Comparison of ENCODE assay signal across 21 cellular contexts in the genomic region with DNA sequence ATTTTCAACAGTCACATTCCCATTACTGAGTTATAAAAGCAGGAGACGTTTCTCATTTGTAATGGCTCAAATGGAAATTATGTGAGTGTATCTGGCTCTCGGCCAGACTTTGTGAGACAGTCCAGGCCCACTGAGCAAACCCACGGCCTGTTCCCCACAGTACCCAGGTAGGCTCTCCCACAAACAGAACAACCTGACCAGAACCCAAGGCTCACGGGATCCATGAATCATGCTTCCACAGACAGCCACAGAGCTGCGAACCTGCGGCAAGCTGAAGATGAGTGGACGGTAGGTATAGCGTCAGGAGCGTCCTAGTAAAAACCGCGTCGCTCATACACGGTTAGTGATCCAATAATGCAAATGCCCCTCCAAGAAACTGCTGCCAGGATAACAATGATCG. TPM values are rescaled to one million over a fixed set of nuclear protein-coding genes. Genes with fewer than 3 reads are reported as not detected.
"Had no signal": no experiment of that assay in that cellular context is flagged by ENCODE, and none has a peak within 500 bp of the region (broad histone marks: within the 10 kb centered on the region; RNA-seq: fewer than 3 reads in every experiment).

No MANE protein-coding gene starts in this region.

- H3K27me3 ChIP-seq: uterus had no signal

- H3K36me3 ChIP-seq: uterus had no signal

- H3K27ac ChIP-seq: coronary artery, epithelial cell of prostate, psoas muscle had no signal

- H3K27me3 Mint-ChIP-seq: activated CD4-positive, alpha-beta memory T cell treated with anti-CD3 and anti-CD28 coated beads for 36 hours; natural killer cell treated with Interleukin-12 subunit alpha and Interleukin-12 subunit beta and Interleukin-15 and Interleukin-18, amount 100 ng/mL, for 72 hours had no signal

- H3K9me3 Mint-ChIP-seq: activated CD4-positive, alpha-beta memory T cell treated with anti-CD3 and anti-CD28 coated beads for 36 hours; natural killer cell treated with Interleukin-12 subunit alpha and Interleukin-12 subunit beta and Interleukin-15 and Interleukin-18, amount 100 ng/mL, for 72 hours; T-helper 2 cell treated with Interferon-gamma antibody and Interleukin-4, amounts not matched to agents 5 μg/mL and 100 μg/mL, for 36 hours had no signal

- H3K4me3 ChIP-seq: coronary artery, mucosa of descending colon, psoas muscle, uterus had no signal

- DNase-seq: activated CD4-positive, alpha-beta memory T cell treated with anti-CD3 and anti-CD28 coated beads for 36 hours; activated CD4-positive, CD25-positive, alpha-beta regulatory T cell treated with anti-CD3 and anti-CD28 coated beads, Interleukin-2, amount 50 U/mL, for 72 hours; activated gamma-delta T cell; activated T-cell treated with anti-CD3 and anti-CD28 coated beads, Interleukin-2, amount 50 U/mL, for 48 hours; effector memory CD4-positive, alpha-beta T cell; psoas muscle; stimulated activated CD4-positive, alpha-beta T cell treated with anti-CD3 and anti-CD28 coated beads, Interleukin-4, amount 100 ng/mL, for 1 hour; stimulated activated CD8-positive, alpha-beta memory T cell treated with anti-CD3 and anti-CD28 coated beads, Interleukin-4, amount 100 ng/mL, for 48 hours; stimulated activated naive CD8-positive, alpha-beta T cell treated with anti-CD3 and anti-CD28 coated beads, Interleukin-15, Interleukin-2, amounts not matched to agents 100 U/mL and 50 U/mL, for 24 hours had no signal

- H3K4me3 Mint-ChIP-seq: activated CD4-positive, alpha-beta memory T cell treated with anti-CD3 and anti-CD28 coated beads for 36 hours; natural killer cell treated with Interleukin-12 subunit alpha and Interleukin-12 subunit beta and Interleukin-15 and Interleukin-18, amount 100 ng/mL, for 72 hours; T-helper 2 cell treated with Interferon-gamma antibody and Interleukin-4, amounts not matched to agents 5 μg/mL and 100 μg/mL, for 36 hours had no signal

- H3K27ac Mint-ChIP-seq: activated CD4-positive, alpha-beta memory T cell treated with anti-CD3 and anti-CD28 coated beads for 36 hours; natural killer cell treated with Interleukin-12 subunit alpha and Interleukin-12 subunit beta and Interleukin-15 and Interleukin-18, amount 100 ng/mL, for 72 hours; T-helper 2 cell treated with Interferon-gamma antibody and Interleukin-4, amounts not matched to agents 5 μg/mL and 100 μg/mL, for 36 hours had no signal

- H3K4me1 ChIP-seq: psoas muscle had no signal

- H3K9me3 ChIP-seq: mucosa of descending colon, psoas muscle, uterus had no signal

RNA-seq across cellular contexts. Expression of gene OR6B2, which starts 39.3 kb away (rescaled TPM):
- total RNA-seq: activated CD4-positive, alpha-beta memory T cell treated with anti-CD3 and anti-CD28 coated beads for 36 hours; astrocyte; cardiac septum; glomerular endothelial cell; lung microvascular endothelial cell; mucosa of descending colon; natural killer cell treated with Interleukin-12 subunit alpha and Interleukin-12 subunit beta and Interleukin-15 and Interleukin-18, amount 100 ng/mL, for 72 hours; omental fat pad; psoas muscle; uterus had no signal
- polyA plus RNA-seq: psoas muscle, thymus had no signal
